ENCODE assay signal across 1 cellular context in the genomic region with DNA sequence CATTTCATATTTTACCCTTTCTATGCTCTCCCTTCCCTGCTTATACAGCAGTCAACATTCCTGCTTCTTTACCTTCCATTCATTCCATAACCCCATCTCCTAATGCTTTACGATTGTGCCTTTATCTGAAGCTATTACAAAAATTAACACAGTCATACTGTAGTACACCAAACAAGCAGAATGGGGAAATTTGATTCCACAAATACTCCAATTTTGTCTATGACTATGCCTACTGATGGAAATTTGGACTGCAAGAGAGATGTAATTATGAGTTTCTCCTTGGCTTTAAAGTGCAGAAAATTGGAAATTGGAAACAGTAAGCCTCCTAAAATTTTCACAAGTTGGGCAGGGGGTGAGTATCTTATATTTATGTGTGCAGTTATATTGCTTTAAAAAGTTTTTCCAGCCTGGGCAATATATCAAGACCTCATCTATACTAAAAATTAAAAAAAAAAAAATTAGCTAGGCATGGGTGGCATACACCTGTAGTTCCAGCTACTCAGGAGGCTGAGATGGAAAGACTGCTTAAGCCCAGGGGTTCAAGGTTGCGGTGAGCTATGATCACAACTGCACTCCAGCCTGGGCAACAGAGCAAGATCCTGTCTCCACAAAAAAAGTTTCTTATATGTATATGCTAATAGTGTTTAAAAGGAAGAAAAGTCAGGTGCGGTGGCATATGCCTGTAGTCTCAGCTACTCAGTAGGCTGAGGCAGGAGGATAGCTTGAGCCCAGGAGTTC.
TF ChIP-seq lines count a peak whose summit lies in the region.

No MANE protein-coding gene starts in this region.

TF ChIP-seq in K562, 482 proteins besides CTCF, POLR2A, EP300 and RAD21:
- TF ChIP-seq, protein P1, sequence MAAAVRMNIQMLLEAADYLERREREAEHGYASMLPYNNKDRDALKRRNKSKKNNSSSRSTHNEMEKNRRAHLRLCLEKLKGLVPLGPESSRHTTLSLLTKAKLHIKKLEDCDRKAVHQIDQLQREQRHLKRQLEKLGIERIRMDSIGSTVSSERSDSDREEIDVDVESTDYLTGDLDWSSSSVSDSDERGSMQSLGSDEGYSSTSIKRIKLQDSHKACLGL (CRISPR knock-in tag; IDR thresholded peaks at IDR 0.05; ENCODE audit: borderline replicate concordance, poor library complexity, severe bottlenecking): no peak
- TF ChIP-seq, protein P2, sequence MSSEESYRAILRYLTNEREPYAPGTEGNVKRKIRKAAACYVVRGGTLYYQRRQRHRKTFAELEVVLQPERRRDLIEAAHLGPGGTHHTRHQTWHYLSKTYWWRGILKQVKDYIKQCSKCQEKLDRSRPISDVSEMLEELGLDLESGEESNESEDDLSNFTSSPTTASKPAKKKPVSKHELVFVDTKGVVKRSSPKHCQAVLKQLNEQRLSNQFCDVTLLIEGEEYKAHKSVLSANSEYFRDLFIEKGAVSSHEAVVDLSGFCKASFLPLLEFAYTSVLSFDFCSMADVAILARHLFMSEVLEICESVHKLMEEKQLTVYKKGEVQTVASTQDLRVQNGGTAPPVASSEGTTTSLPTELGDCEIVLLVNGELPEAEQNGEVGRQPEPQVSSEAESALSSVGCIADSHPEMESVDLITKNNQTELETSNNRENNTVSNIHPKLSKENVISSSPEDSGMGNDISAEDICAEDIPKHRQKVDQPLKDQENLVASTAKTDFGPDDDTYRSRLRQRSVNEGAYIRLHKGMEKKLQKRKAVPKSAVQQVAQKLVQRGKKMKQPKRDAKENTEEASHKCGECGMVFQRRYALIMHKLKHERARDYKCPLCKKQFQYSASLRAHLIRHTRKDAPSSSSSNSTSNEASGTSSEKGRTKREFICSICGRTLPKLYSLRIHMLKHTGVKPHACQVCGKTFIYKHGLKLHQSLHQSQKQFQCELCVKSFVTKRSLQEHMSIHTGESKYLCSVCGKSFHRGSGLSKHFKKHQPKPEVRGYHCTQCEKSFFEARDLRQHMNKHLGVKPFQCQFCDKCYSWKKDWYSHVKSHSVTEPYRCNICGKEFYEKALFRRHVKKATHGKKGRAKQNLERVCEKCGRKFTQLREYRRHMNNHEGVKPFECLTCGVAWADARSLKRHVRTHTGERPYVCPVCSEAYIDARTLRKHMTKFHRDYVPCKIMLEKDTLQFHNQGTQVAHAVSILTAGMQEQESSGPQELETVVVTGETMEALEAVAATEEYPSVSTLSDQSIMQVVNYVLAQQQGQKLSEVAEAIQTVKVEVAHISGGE (CRISPR knock-in tag; IDR thresholded peaks at IDR 0.05): peak in 1 of 3 experiments; percentile 74; a peak in 2 of 6 replicates
- TF ChIP-seq ZNF583 (CRISPR knock-in tag; IDR thresholded peaks at IDR 0.05) (no peak), KAT2B (IDR thresholded peaks at IDR 0.05; ENCODE audit: low read depth, low read length) (no peak), EWSR1 (IDR thresholded peaks at IDR 0.05; ENCODE audit: borderline replicate concordance, low read depth, partially characterized antibody) (peak; percentile 16)
